16 cellular contexts compared by ENCODE assay signal in genomic region chr6:113719056-113719455, GRCh38.
DNase-seq lines count a peak whose midpoint lies in the region; ATAC-seq and TF ChIP-seq lines count a peak whose summit lies in the region.
"Had no signal": no experiment of that assay in that cellular context is flagged by ENCODE, and none has a peak within 500 bp of the region (broad histone marks: within the 10 kb centered on the region; RNA-seq: fewer than 3 reads in every experiment).

No MANE protein-coding gene starts in this region.

- H3F3A ChIP-seq in SK-N-SH (replicated peaks; ENCODE audit: insufficient read depth), result no peaks in the 10 kb centered on the region
- H3F3A ChIP-seq in PC-9 (ENCODE audit: insufficient read depth, low read depth), result peaks cover 16% of the 10 kb centered on the region

- H3K9me2 ChIP-seq in SK-N-SH (no peaks in the 10 kb centered on the region), PC-9 (ENCODE audit: insufficient read depth) (no peaks in the 10 kb centered on the region)

- no peak overlapping the region for H3K4me3 ChIP-seq in SK-N-SH (ENCODE audit: low read depth in 2 of 2, low read length in 1 of 2)
- H3K4me3 ChIP-seq in PC-9, result no peak overlapping the region
- H3K4me3 ChIP-seq in fibroblast of villous mesenchyme (ENCODE audit: low read depth, low read length), result no peak overlapping the region
- H3K4me3 ChIP-seq: ascending aorta, testis had no signal

- CTCF ChIA-PET in SK-N-SH (lab: Yijun Ruan, JAX), result interaction anchor here (1.5 kb wide), 1 partner anchor 140 kb away, joined by 4 read pairs; no protein-coding TSS in a partner anchor
- CTCF ChIA-PET in PC-9 (lab: Charles Lee), result no interaction called here

- TF ChIP-seq CTCF in SK-N-SH (IDR thresholded peaks at IDR 0.05) (no peak), PC-9 (conservative IDR thresholded peaks at IDR 0.05) (no peak), fibroblast of villous mesenchyme (IDR thresholded peaks at IDR 0.05; ENCODE audit: insufficient read depth, low read depth, low read length) (no peak)

- no peaks in the 10 kb centered on the region for H4K20me1 ChIP-seq in SK-N-SH (ENCODE audit: insufficient read depth)
- no peaks in the 10 kb centered on the region for H4K20me1 ChIP-seq in PC-9 (ENCODE audit: insufficient read depth)

- DNase-seq in SK-N-SH (no peak), PC-9 (peak; percentile 35 to 85), fibroblast of villous mesenchyme (ENCODE audit: low read depth) (peak; percentile 74), NCI-H2107 (lab: John Stamatoyannopoulos, UW) (no peak), NCI-H1930 (lab: John Stamatoyannopoulos, UW) (no peak), NCI-H2107 treated with DMSO at 0.1 percent for 48 hours (lab: John Stamatoyannopoulos, UW; ENCODE audit: unreplicated experiment) (no peak)
- DNase-seq in activated T-cell treated with anti-CD3 and anti-CD28 coated beads, Interleukin-2, amount 50 U/mL, for 48 hours, result no peak
- DNase-seq: activated CD4-positive, alpha-beta T cell treated with anti-CD3 and anti-CD28 coated beads for 36 hours; foreskin melanocyte; immature natural killer cell; NCI-H2171 treated with DMSO at 0.1 percent for 48 hours; stimulated activated CD4-positive, alpha-beta T cell treated with anti-CD3 and anti-CD28 coated beads, Interleukin-15, amount 100 ng/mL, for 24 hours; testis had no signal

- H3K27me3 ChIP-seq in SK-N-SH (ENCODE audit: insufficient read depth) (no peaks in the 10 kb centered on the region), PC-9 (ENCODE audit: insufficient read depth, low read depth) (no peaks in the 10 kb centered on the region)
- H3K27me3 ChIP-seq: ascending aorta, testis had no signal

- intact Hi-C loops in PC-9 (cut with micrococcal nuclease; ENCODE audit: unreplicated experiment), result no loop called here

- 89% methylated on average over 1 of the region's 1 CpG for WGBS in SK-N-SH (ENCODE audit: low lambda C conversion rate)

- H3K9me3 ChIP-seq in SK-N-SH (no peaks in the 10 kb centered on the region), PC-9 (ENCODE audit: insufficient read depth, low read depth) (no peaks in the 10 kb centered on the region)
- H3K9me3 ChIP-seq: ascending aorta, testis had no signal

- no peak overlapping the region for H3K27ac ChIP-seq in SK-N-SH (ENCODE audit: low read depth in 2 of 2, low read length in 1 of 2)
- H3K27ac ChIP-seq in PC-9, result peak overlapping the region; percentile 81
- H3K27ac ChIP-seq: ascending aorta, parathyroid adenoma, testis had no signal

- no peak for TF ChIP-seq RAD21 in SK-N-SH (IDR thresholded peaks at IDR 0.05; ENCODE audit: low read length)

- H3K4me2 ChIP-seq in SK-N-SH, result no peak overlapping the region
- H3K4me2 ChIP-seq in PC-9, result peak overlapping the region; percentile 24

- POLR2A ChIA-PET in SK-N-SH (lab: Yijun Ruan, JAX), result no interaction called here
- POLR2A ChIA-PET in PC-9 (lab: Charles Lee; ENCODE audit: unreplicated experiment), result no interaction called here

- ATAC-seq in SK-N-SH treated with all-trans-retinoic acid at 6 μM for 48 hours, result no peak
- ATAC-seq: activated CD4-positive, alpha-beta T cell treated with anti-CD3 and anti-CD28 coated beads for 36 hours had no signal

- H3K79me2 ChIP-seq in SK-N-SH (ENCODE audit: insufficient read depth), result no peaks in the 10 kb centered on the region
- no peaks in the 10 kb centered on the region for H3K79me2 ChIP-seq in PC-9 (ENCODE audit: low read depth)
- H3K79me2 ChIP-seq: parathyroid adenoma had no signal

- no peak for TF ChIP-seq EP300 in SK-N-SH (IDR thresholded peaks at IDR 0.05; ENCODE audit: borderline replicate concordance in 1 of 2, low read depth in 1 of 2, low read length in 1 of 2)

- H3K36me3 ChIP-seq in SK-N-SH (replicated peaks in 1 of 2; ENCODE audit: control insufficient read depth in 1 of 2, insufficient read depth in 2 of 2, low read length in 1 of 2), result no peaks in the 10 kb centered on the region
- no peaks in the 10 kb centered on the region for H3K36me3 ChIP-seq in PC-9 (ENCODE audit: low read depth)
- H3K36me3 ChIP-seq: ascending aorta had no signal

- 0 out of 2 replicates have a peak overlapping the region, but pooled peaks have one; percentile 17 for H2AFZ ChIP-seq in SK-N-SH (ENCODE audit: low read depth)
- H2AFZ ChIP-seq in PC-9, result 0 out of 2 replicates have a peak overlapping the region, but pooled peaks have one; percentile 36
- H2AFZ ChIP-seq: parathyroid adenoma had no signal

- H3K9ac ChIP-seq in SK-N-SH, result no peak overlapping the region
- H3K9ac ChIP-seq: parathyroid adenoma had no signal

- BruUV-seq in PC-9 (replicated peaks; lab: Mats Ljungman, UMichigan), result no TSS peak

- no peaks in the 10 kb centered on the region for H3K4me1 ChIP-seq in SK-N-SH (ENCODE audit: control insufficient read depth in 1 of 2, insufficient read depth in 2 of 2, low read depth in 1 of 2, low read length in 1 of 2)
- H3K4me1 ChIP-seq in PC-9 (replicated peaks; ENCODE audit: insufficient read depth), result peaks cover 19% of the 10 kb centered on the region
- H3K4me1 ChIP-seq: parathyroid adenoma, testis had no signal

TF ChIP-seq in SK-N-SH, 30 proteins besides CTCF, POLR2A, EP300 and RAD21 (continues in another document):
- TF ChIP-seq USF1 (IDR thresholded peaks at IDR 0.05; ENCODE audit: borderline replicate concordance, low read depth), result no peak
- no peak for TF ChIP-seq ELF1 (IDR thresholded peaks at IDR 0.05)
- no peak for TF ChIP-seq TCF12 (IDR thresholded peaks at IDR 0.05)
- TF ChIP-seq GATA2 (CRISPR knock-in tag; IDR thresholded peaks at IDR 0.05), result no peak
- no peak for TF ChIP-seq PBX3 (IDR thresholded peaks at IDR 0.05)
- no peak for TF ChIP-seq POLR2AphosphoS5 (IDR thresholded peaks at IDR 0.05; ENCODE audit: low read depth, low read length)
- TF ChIP-seq FOXM1 (IDR thresholded peaks at IDR 0.05; ENCODE audit: low read depth), result no peak
- TF ChIP-seq MAX (IDR thresholded peaks at IDR 0.05; ENCODE audit: low read depth), result no peak
- TF ChIP-seq JUND (IDR thresholded peaks at IDR 0.05), result no peak
- no peak for TF ChIP-seq RCOR1 (IDR thresholded peaks at IDR 0.05; ENCODE audit: low read length)
- TF ChIP-seq FOXJ3 (CRISPR knock-in tag; IDR thresholded peaks at IDR 0.05), result no peak

TF ChIP-seq in SK-N-SH treated with all-trans-retinoic acid at 6 μM for 48 hours, 23 proteins besides CTCF, POLR2A, EP300 and RAD21:
- no peak for TF ChIP-seq ESRRG (CRISPR knock-in tag; IDR thresholded peaks at IDR 0.05)
- no peak for TF ChIP-seq GLIS3 (CRISPR knock-in tag; IDR thresholded peaks at IDR 0.05)
- TF ChIP-seq CREB5 (CRISPR knock-in tag; IDR thresholded peaks at IDR 0.05; ENCODE audit: low read depth), result no peak
- no peak for TF ChIP-seq POU6F1 (CRISPR knock-in tag; IDR thresholded peaks at IDR 0.05; ENCODE audit: borderline replicate concordance, low read depth)
- no peak for TF ChIP-seq ISL1 (CRISPR knock-in tag; IDR thresholded peaks at IDR 0.05)
- TF ChIP-seq PATZ1 (CRISPR knock-in tag; IDR thresholded peaks at IDR 0.05; ENCODE audit: borderline replicate concordance), result no peak

Comparison
In these comparisons a context has a peak if more than half of its experiments do, and no peak if none do; other contexts are left out.
1. DNase-seq: peak in PC-9 (2 of 2) and fibroblast of villous mesenchyme (single experiment); none in SK-N-SH (single experiment), activated T-cell treated with anti-CD3 and anti-CD28 coated beads, Interleukin-2, amount 50 U/mL, for 48 hours (0 of 2), NCI-H2107 (single experiment), NCI-H1930 (0 of 2) and NCI-H2107 treated with DMSO at 0.1 percent for 48 hours (single experiment).